Comparison of ENCODE assay signal across 1 cellular context in the genomic region with DNA sequence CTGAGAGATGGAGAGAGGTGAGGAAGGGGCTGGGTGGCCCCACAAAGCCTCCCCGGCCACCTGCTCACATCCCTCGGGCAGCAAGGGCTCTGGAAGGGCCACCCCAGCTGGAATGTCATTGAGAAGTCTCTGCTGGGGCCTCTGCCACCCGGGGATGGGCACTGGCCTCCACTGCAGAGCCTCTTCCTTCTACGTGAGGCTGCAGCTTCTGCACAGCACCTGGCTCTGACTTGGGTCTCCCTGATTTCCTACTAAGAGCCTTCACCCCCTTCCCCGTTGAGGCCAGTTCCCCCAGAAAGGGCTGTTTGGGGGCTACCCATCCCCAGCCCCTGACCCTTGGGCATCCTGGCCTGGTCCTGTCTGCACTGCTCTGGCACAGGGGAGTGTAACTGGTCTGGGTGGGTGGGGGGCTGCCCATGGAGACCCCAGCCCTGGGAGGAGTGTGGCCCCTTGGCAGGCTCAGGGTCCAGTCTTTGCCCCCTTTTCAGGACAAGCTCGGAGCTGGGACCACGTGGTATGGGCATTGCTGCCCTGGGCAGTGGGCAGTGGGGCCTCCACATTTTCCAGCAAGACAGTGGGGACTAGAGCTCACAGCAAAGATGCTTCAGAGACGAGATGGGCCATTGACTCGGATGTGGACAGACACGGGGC.
TF ChIP-seq lines count a peak whose summit lies in the region.

No MANE protein-coding gene starts in this region.

TF ChIP-seq in HepG2, 621 proteins besides CTCF, POLR2A, EP300 and RAD21:
- TF ChIP-seq, protein P1, sequence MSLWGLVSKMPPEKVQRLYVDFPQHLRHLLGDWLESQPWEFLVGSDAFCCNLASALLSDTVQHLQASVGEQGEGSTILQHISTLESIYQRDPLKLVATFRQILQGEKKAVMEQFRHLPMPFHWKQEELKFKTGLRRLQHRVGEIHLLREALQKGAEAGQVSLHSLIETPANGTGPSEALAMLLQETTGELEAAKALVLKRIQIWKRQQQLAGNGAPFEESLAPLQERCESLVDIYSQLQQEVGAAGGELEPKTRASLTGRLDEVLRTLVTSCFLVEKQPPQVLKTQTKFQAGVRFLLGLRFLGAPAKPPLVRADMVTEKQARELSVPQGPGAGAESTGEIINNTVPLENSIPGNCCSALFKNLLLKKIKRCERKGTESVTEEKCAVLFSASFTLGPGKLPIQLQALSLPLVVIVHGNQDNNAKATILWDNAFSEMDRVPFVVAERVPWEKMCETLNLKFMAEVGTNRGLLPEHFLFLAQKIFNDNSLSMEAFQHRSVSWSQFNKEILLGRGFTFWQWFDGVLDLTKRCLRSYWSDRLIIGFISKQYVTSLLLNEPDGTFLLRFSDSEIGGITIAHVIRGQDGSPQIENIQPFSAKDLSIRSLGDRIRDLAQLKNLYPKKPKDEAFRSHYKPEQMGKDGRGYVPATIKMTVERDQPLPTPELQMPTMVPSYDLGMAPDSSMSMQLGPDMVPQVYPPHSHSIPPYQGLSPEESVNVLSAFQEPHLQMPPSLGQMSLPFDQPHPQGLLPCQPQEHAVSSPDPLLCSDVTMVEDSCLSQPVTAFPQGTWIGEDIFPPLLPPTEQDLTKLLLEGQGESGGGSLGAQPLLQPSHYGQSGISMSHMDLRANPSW (CRISPR knock-in tag; IDR thresholded peaks at IDR 0.05; ENCODE audit: borderline replicate concordance), result no peak
- TF ChIP-seq HNRNPL (IDR thresholded peaks at IDR 0.05; ENCODE audit: low read depth, low read length) (0 out of 2 replicates have a peak, but pooled peaks have one; percentile 36), STAT5B (CRISPR knock-in tag; IDR thresholded peaks at IDR 0.05) (no peak), BORCS8-MEF2B (CRISPR knock-in tag; IDR thresholded peaks at IDR 0.05) (0 out of 2 replicates have a peak, but pooled peaks have one; percentile 3)
- TF ChIP-seq, protein P2, sequence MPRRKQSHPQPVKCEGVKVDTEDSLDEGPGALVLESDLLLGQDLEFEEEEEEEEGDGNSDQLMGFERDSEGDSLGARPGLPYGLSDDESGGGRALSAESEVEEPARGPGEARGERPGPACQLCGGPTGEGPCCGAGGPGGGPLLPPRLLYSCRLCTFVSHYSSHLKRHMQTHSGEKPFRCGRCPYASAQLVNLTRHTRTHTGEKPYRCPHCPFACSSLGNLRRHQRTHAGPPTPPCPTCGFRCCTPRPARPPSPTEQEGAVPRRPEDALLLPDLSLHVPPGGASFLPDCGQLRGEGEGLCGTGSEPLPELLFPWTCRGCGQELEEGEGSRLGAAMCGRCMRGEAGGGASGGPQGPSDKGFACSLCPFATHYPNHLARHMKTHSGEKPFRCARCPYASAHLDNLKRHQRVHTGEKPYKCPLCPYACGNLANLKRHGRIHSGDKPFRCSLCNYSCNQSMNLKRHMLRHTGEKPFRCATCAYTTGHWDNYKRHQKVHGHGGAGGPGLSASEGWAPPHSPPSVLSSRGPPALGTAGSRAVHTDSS (CRISPR knock-in tag; conservative IDR thresholded peaks at IDR 0.05), result no peak
